Comparison of ENCODE assay signal across 25 cellular contexts in the genomic region with DNA sequence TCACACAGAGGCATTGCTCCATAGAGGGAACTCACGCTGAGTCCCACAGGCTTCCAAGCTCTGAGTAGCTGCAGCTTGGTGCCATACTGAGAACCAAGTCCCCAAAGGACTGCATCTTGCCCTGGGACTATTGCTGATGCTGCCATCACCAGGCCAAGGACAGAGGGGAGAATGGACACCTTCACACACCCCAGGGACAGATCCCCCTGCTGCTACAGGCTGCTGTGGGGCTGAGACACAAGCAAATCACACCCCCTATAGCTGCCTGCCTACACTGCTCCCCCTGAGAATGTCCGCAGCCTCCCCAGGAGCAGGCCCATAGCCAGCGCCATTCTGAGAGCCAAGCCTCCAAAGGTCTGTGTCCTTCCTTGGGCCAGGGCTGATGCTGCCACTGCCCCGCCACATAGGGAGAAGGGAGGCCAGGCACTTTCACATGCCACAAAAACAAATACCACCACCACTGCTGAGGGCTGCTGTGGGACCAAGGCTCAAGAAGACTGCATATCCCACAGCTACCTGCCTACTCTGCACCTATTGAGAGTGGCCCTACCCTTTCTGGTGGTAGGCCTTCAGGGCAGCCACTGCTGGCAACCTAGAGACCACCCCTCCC.
"Had no signal": no experiment of that assay in that cellular context is flagged by ENCODE, and none has a peak within 500 bp of the region (broad histone marks: within the 10 kb centered on the region; RNA-seq: fewer than 3 reads in every experiment).

No MANE protein-coding gene starts in this region.

- H3K27ac ChIP-seq: body of pancreas, colonic mucosa, esophagus muscularis mucosa, foreskin keratinocyte, heart left ventricle, neural progenitor cell, right lobe of liver, upper lobe of left lung had no signal

- H3K9me3 ChIP-seq: body of pancreas, colonic mucosa, right lobe of liver, upper lobe of left lung had no signal

- H3K36me3 ChIP-seq: neural progenitor cell, right lobe of liver had no signal

- DNase-seq: activated CD4-positive, alpha-beta memory T cell treated with anti-CD3 and anti-CD28 coated beads, Interleukin-2, amount 10 ng/mL, durations not matched to agents 7 days and 5 days; activated CD4-positive, alpha-beta T cell treated with anti-CD3 and anti-CD28 coated beads for 1 hour; activated CD4-positive, alpha-beta T cell treated with anti-CD3 and anti-CD28 coated beads, Interleukin-2, amount 10 ng/mL, durations not matched to agents 7 days and 5 days; activated naive CD4-positive, alpha-beta T cell; activated T-cell treated with anti-CD3 and anti-CD28 coated beads, Interleukin-2, amount 50 U/mL, for 72 hours; body of pancreas; cerebellar nuclear complex; colonic mucosa; foreskin keratinocyte; heart left ventricle; hypothalamus; immature natural killer cell; kidney; left colon; midbrain; naive thymus-derived CD8-positive, alpha-beta T cell; right lobe of liver; stimulated activated CD4-positive, alpha-beta T cell treated with anti-CD3 and anti-CD28 coated beads, Interleukin-2, amount 100 ng/mL, for 48 hours; T-helper 2 cell; upper lobe of left lung had no signal

- H3K4me1 ChIP-seq: body of pancreas, colonic mucosa, esophagus muscularis mucosa, foreskin keratinocyte, heart left ventricle, neural progenitor cell, right lobe of liver, upper lobe of left lung had no signal

- H3K4me3 ChIP-seq: body of pancreas, colonic mucosa, esophagus muscularis mucosa, heart left ventricle, neural progenitor cell, right lobe of liver, upper lobe of left lung had no signal

- H3K9me3 Mint-ChIP-seq: immature natural killer cell had no signal

- H3K27me3 Mint-ChIP-seq: activated naive CD8-positive, alpha-beta T cell; progenitor cell of endocrine pancreas; stimulated activated naive CD8-positive, alpha-beta T cell treated with anti-CD3 and anti-CD28 coated beads, Interleukin-15, Interleukin-2, amounts not matched to agents 100 ng/mL and 50 ng/mL, for 24 hours had no signal

- H3K4me3 Mint-ChIP-seq: activated CD4-positive, alpha-beta memory T cell treated with anti-CD3 and anti-CD28 coated beads, Interleukin-2, amount 10 ng/mL, durations not matched to agents 7 days and 5 days; activated CD4-positive, alpha-beta T cell treated with anti-CD3 and anti-CD28 coated beads, Interleukin-2, amount 10 ng/mL, durations not matched to agents 7 days and 5 days; activated naive CD8-positive, alpha-beta T cell; activated T-cell treated with anti-CD3 and anti-CD28 coated beads, Interleukin-2, amount 50 U/mL, for 72 hours; immature natural killer cell; naive thymus-derived CD8-positive, alpha-beta T cell; stimulated activated naive CD8-positive, alpha-beta T cell treated with anti-CD3 and anti-CD28 coated beads, Interleukin-15, Interleukin-2, amounts not matched to agents 100 ng/mL and 50 ng/mL, for 24 hours had no signal

- H3K27me3 ChIP-seq: body of pancreas, colonic mucosa, esophagus muscularis mucosa, foreskin keratinocyte, heart left ventricle, neural progenitor cell, right lobe of liver, upper lobe of left lung had no signal

- H3K27ac Mint-ChIP-seq: activated CD4-positive, alpha-beta memory T cell treated with anti-CD3 and anti-CD28 coated beads, Interleukin-2, amount 10 ng/mL, durations not matched to agents 7 days and 5 days; activated CD4-positive, alpha-beta T cell treated with anti-CD3 and anti-CD28 coated beads, Interleukin-2, amount 10 ng/mL, durations not matched to agents 7 days and 5 days; activated naive CD8-positive, alpha-beta T cell; activated T-cell treated with anti-CD3 and anti-CD28 coated beads, Interleukin-2, amount 50 U/mL, for 72 hours; progenitor cell of endocrine pancreas; stimulated activated naive CD8-positive, alpha-beta T cell treated with anti-CD3 and anti-CD28 coated beads, Interleukin-15, Interleukin-2, amounts not matched to agents 100 ng/mL and 50 ng/mL, for 24 hours had no signal

- H3K36me3 Mint-ChIP-seq: neural progenitor cell had no signal

- H3K9ac ChIP-seq: neural progenitor cell had no signal

- H3K4me1 Mint-ChIP-seq: activated CD4-positive, alpha-beta memory T cell treated with anti-CD3 and anti-CD28 coated beads, Interleukin-2, amount 10 ng/mL, durations not matched to agents 7 days and 5 days; activated CD4-positive, alpha-beta T cell treated with anti-CD3 and anti-CD28 coated beads, Interleukin-2, amount 10 ng/mL, durations not matched to agents 7 days and 5 days; immature natural killer cell; neural progenitor cell had no signal

- ATAC-seq: activated T-cell treated with anti-CD3 and anti-CD28 coated beads, Interleukin-2, amount 50 U/mL, for 72 hours; body of pancreas; foreskin keratinocyte; heart left ventricle; left colon; naive thymus-derived CD8-positive, alpha-beta T cell had no signal
